In the genomic region with DNA sequence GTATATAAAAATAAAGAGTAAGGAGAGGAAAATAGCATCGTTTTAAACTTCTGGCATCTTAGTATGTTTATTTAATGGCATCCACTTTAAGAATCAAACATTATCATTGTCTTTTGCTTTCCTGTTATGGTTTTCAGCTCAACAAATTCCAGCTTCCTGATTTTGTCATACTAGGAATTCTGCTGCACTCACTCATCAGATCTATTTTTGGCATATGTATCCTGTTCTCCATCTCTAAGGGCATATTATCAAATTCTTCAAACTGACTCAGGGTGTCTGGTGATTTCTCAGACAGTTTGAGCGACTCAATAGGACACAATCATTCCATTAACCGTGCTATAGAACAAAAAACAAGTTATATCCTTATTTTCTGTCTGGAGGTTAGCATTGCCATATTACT, we compare ENCODE assay signal across 18 cellular contexts.
DNase-seq lines count a peak whose midpoint lies in the region; ATAC-seq, FAIRE-seq and TF ChIP-seq lines count a peak whose summit lies in the region.
"Had no signal": no experiment of that assay in that cellular context is flagged by ENCODE, and none has a peak within 500 bp of the region (broad histone marks: within the 10 kb centered on the region; RNA-seq: fewer than 3 reads in every experiment).

No MANE protein-coding gene starts in this region.

- peak; percentile 56 for DNase-seq in AG08395 (ENCODE audit: low spot score)
- DNase-seq in PC-3: peak; percentile 35
- peak; percentile 85 for DNase-seq in endothelial cell of umbilical vein (ENCODE audit: low read depth, low spot score)
- DNase-seq in NCI-H187 (lab: John Stamatoyannopoulos, UW): no peak
- DNase-seq in GM20000 (ENCODE audit: low spot score): no peak
- DNase-seq: activated CD4-positive, alpha-beta memory T cell treated with anti-CD3 and anti-CD28 coated beads, Interleukin-2, amount 10 ng/mL, durations not matched to agents 7 days and 5 days; DND-41; NCI-H1694 treated with DMSO at 0.1 percent for 48 hours; NCI-H526 treated with DMSO at 0.1 percent for 48 hours; stimulated activated CD4-positive, alpha-beta T cell treated with anti-CD3 and anti-CD28 coated beads, Interleukin-15, amount 100 ng/mL, for 24 hours; thyroid gland had no signal

- H3K9ac ChIP-seq in PC-3 (ENCODE audit: low read length) (no peak overlapping the region), endothelial cell of umbilical vein (replicated peaks; ENCODE audit: extremely low read depth, insufficient read depth, low read length) (peak overlapping the region; percentile 75)
- H3K9ac ChIP-seq: BLaER1, parathyroid adenoma had no signal

- H2AFZ ChIP-seq in PC-3 (ENCODE audit: low read length): no peak overlapping the region
- no peak overlapping the region for H2AFZ ChIP-seq in endothelial cell of umbilical vein (ENCODE audit: low read depth, low read length)
- H2AFZ ChIP-seq: GM23338, parathyroid adenoma had no signal

- TF ChIP-seq CTCF in PC-3 (conservative IDR thresholded peaks at IDR 0.05; ENCODE audit: low read depth, low read length) (no peak), endothelial cell of umbilical vein (IDR thresholded peaks at IDR 0.05; ENCODE audit: extremely low read depth in 1 of 2, insufficient read depth in 1 of 2, low read depth in 1 of 2, low read length in 2 of 2) (no peak), GM20000 (IDR thresholded peaks at IDR 0.05; ENCODE audit: extremely low read depth, missing control alignments) (no peak)

- H3K4me1 ChIP-seq in PC-3 (ENCODE audit: insufficient read depth, low read length): peaks cover 7% of the 10 kb centered on the region; the same call in 1 of the 2 replicates
- H3K4me1 ChIP-seq in endothelial cell of umbilical vein (ENCODE audit: control insufficient read depth, extremely low read depth, insufficient read depth, low read length): peaks cover 44% of the 10 kb centered on the region
- peaks cover 3% of the 10 kb centered on the region for H3K4me1 ChIP-seq in mesodermal cell (ENCODE audit: control insufficient read depth, insufficient read depth, low read length, poor library complexity, severe bottlenecking)
- H3K4me1 ChIP-seq: BLaER1, parathyroid adenoma, thyroid gland had no signal

- H3K36me3 ChIP-seq in PC-3 (ENCODE audit: low read depth, low read length) (no peaks in the 10 kb centered on the region), endothelial cell of umbilical vein (ENCODE audit: control insufficient read depth in 2 of 2, extremely low read depth in 1 of 2, insufficient read depth in 2 of 2, low read length in 2 of 2) (no peaks in the 10 kb centered on the region), mesodermal cell (ENCODE audit: control insufficient read depth, insufficient read depth, low read length) (no peaks in the 10 kb centered on the region)
- H3K36me3 ChIP-seq: BLaER1, cardiac muscle cell, thyroid gland had no signal

- H3K4me3 ChIP-seq in PC-3 (ENCODE audit: low read length) (no peak overlapping the region), endothelial cell of umbilical vein (replicated peaks in 1 of 3; ENCODE audit: insufficient read depth in 1 of 3, low read depth in 1 of 3, low read length in 3 of 3) (no peak overlapping the region), mesodermal cell (ENCODE audit: extremely low read depth, insufficient read depth, low read length, poor library complexity, severe bottlenecking) (no peak overlapping the region)
- H3K4me3 ChIP-seq: BLaER1, cardiac muscle cell, GM23338, thyroid gland had no signal

- no peak overlapping the region for H3K4me2 ChIP-seq in PC-3 (ENCODE audit: low read length)
- peak overlapping the region; percentile 49 for H3K4me2 ChIP-seq in endothelial cell of umbilical vein (ENCODE audit: insufficient read depth, low read length)
- H3K4me2 ChIP-seq: BLaER1, GM23338 had no signal

- no peaks in the 10 kb centered on the region for H3K9me2 ChIP-seq in PC-3 (replicated peaks; ENCODE audit: low read length)

- H3K27ac ChIP-seq in PC-3 (ENCODE audit: low read length) (no peak overlapping the region), endothelial cell of umbilical vein (ENCODE audit: insufficient read depth, low read depth, low read length) (peak overlapping the region; percentile 99), mesodermal cell (ENCODE audit: low read depth, low read length, severe bottlenecking) (peak overlapping the region; percentile 49)
- H3K27ac ChIP-seq: BLaER1, cardiac muscle cell, parathyroid adenoma had no signal

- H3K27me3 ChIP-seq in PC-3 (ENCODE audit: low read length) (no peaks in the 10 kb centered on the region), endothelial cell of umbilical vein (ENCODE audit: control insufficient read depth in 2 of 2, insufficient read depth in 2 of 2, low read length in 2 of 2) (no peaks in the 10 kb centered on the region)
- H3K27me3 ChIP-seq: cardiac muscle cell, thyroid gland had no signal

- TF ChIP-seq POLR2A in endothelial cell of umbilical vein (IDR thresholded peaks at IDR 0.05; ENCODE audit: low read depth, low read length): no peak

- no peaks in the 10 kb centered on the region for H3K9me1 ChIP-seq in endothelial cell of umbilical vein (replicated peaks; ENCODE audit: control insufficient read depth, extremely low read depth, insufficient read depth, low read length)

- no peaks in the 10 kb centered on the region for H3K79me2 ChIP-seq in PC-3 (ENCODE audit: low read length)
- H3K79me2 ChIP-seq in endothelial cell of umbilical vein (ENCODE audit: control insufficient read depth, insufficient read depth, low read length): no peaks in the 10 kb centered on the region
- H3K79me2 ChIP-seq: parathyroid adenoma had no signal

- WGBS in mesodermal cell (ENCODE audit: insufficient coverage in 2 of 2), 2 experiments: no CpG with 5 or more reads among the region's 3 CpGs

- BruUV-seq in PC-3 (replicated peaks; lab: Mats Ljungman, UMichigan) (no TSS peak), endothelial cell of umbilical vein (replicated peaks; lab: Mats Ljungman, UMichigan) (no TSS peak)

- H3K9me3 ChIP-seq in PC-3 (ENCODE audit: low read length) (no peaks in the 10 kb centered on the region), endothelial cell of umbilical vein (replicated peaks; ENCODE audit: control insufficient read depth, insufficient read depth, low read length) (no peaks in the 10 kb centered on the region), mesodermal cell (ENCODE audit: control insufficient read depth, low read length) (no peaks in the 10 kb centered on the region)
- H3K9me3 ChIP-seq: BLaER1, thyroid gland had no signal

- no peaks in the 10 kb centered on the region for H4K20me1 ChIP-seq in PC-3 (ENCODE audit: low read length)
- no peaks in the 10 kb centered on the region for H4K20me1 ChIP-seq in endothelial cell of umbilical vein (replicated peaks; ENCODE audit: control insufficient read depth, extremely low read depth, insufficient read depth, low read length)
- H4K20me1 ChIP-seq: BLaER1 had no signal

- peak; percentile 99 for FAIRE-seq in endothelial cell of umbilical vein (lab: Jason Lieb, UNC)

- intact Hi-C loops in PC-3 (cut with micrococcal nuclease) (no loop called here), endothelial cell of umbilical vein (cut with micrococcal nuclease) (loop anchor here (1.0 to 5.0 kb wide), 3 partner anchors 29 to 471 kb away; no protein-coding TSS in a partner anchor)

- H3F3A ChIP-seq in PC-3 (ENCODE audit: low read length, unreplicated experiment): no peaks in the 10 kb centered on the region

- peak; percentile 15; the same call in 1 of the 2 replicates for ATAC-seq in PC-3
- no peak for ATAC-seq in HG02642 (IDR thresholded peaks at IDR 0.05; ENCODE audit: poor library complexity, unreplicated experiment)
- no peak for ATAC-seq in GM21723 (IDR thresholded peaks at IDR 0.05; ENCODE audit: unreplicated experiment)
- ATAC-seq: GM23338 had no signal

- CTCF ChIA-PET in PC-3 (lab: Charles Lee): no interaction called here
- CTCF ChIA-PET in endothelial cell of umbilical vein (lab: Charles Lee): no interaction called here

- dilution Hi-C loops in endothelial cell of umbilical vein (cut with MboI; ENCODE audit: extremely low pct_ligation_motif_present, low sequenced_read_pairs): no loop called here

- POLR2A ChIA-PET in PC-3 (lab: Charles Lee; ENCODE audit: unreplicated experiment): interaction anchor here (0.6 kb wide), 1 partner anchor 128 kb away, joined by 4 read pairs; no protein-coding TSS in a partner anchor
- POLR2A ChIA-PET in endothelial cell of umbilical vein (lab: Charles Lee): no interaction called here

TF ChIP-seq in endothelial cell of umbilical vein, 7 proteins besides CTCF, POLR2A, EP300 and RAD21:
- TF ChIP-seq FOS (IDR thresholded peaks at IDR 0.05; ENCODE audit: borderline replicate concordance, insufficient read depth, low read length) (peak; percentile 20), POLR2AphosphoS5 (IDR thresholded peaks at IDR 0.05; ENCODE audit: insufficient read depth, low read depth, low read length) (peak; percentile 50), MYC (IDR thresholded peaks at IDR 0.05; ENCODE audit: low read depth, low read length) (no peak), JUN (IDR thresholded peaks at IDR 0.05; ENCODE audit: borderline replicate concordance, insufficient read depth, insufficient read length, low read depth) (peak; percentile 81), EZH2 (IDR thresholded peaks at IDR 0.05; ENCODE audit: borderline replicate concordance, low read depth, low read length, severe bottlenecking) (no peak), GATA2 (IDR thresholded peaks at IDR 0.05; ENCODE audit: insufficient read depth, insufficient read length, low read depth, low read length) (peak; percentile 67)
- TF ChIP-seq, protein P1, sequence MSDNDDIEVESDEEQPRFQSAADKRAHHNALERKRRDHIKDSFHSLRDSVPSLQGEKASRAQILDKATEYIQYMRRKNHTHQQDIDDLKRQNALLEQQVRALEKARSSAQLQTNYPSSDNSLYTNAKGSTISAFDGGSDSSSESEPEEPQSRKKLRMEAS (IDR thresholded peaks at IDR 0.05; ENCODE audit: insufficient read depth, insufficient read length): no peak
TF ChIP-seq in endothelial cell of umbilical vein: peak in this region for 4.

Comparison
In these comparisons a context has a peak if more than half of its experiments do, and no peak if none do; other contexts are left out.
1. DNase-seq: peak in AG08395 (single experiment), PC-3 (single experiment) and endothelial cell of umbilical vein (single experiment); none in NCI-H187 (0 of 2) and GM20000 (single experiment).